Comparison of ENCODE assay signal across 8 cellular contexts in the genomic region with DNA sequence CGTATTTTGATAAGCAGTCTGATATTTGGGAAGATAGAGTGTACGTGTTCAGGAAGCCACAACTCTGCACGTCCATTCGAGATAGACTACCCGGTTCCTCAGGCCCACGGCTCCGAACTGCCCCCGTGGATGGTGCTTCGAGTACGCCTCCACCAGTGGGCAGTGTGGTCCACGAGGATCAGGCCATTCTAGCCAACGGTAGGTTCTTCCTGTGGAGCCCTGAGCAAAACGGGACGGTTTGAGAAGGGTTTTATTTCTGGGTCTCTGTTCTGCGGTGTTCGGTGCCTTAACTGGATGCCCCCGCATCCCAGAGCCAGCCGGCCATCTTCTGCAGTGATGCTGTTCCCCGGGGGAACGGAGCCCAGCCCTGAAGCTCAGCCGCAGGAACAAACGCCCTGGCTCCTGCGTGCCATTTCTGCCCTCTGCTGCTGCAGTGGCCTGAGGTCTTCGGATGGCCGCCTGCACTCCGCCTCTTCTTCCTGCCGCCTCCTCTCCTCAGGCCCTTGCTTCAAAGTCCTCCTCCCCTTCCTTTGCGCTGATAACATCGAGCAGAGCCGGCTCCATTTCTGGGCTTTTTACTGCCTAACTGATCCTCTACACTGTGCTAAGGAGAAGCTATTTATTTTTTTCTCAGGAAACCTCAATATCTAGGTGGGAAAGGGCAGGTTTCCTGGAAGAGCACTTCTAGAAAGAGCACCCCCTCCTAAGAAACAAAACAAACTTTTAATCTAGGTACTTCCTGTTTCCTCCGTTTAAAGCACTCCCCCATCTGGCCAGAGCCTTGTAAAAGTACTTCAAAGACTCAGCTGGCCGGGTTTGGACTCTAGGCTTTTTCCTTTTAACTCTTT. TPM values are rescaled to one million over a fixed set of nuclear protein-coding genes. Genes with fewer than 3 reads are reported as not detected.
A peak's percentile ranks its signal among the peaks of the same experiment; 100 is the strongest.
DNase-seq lines count a peak whose midpoint lies in the region; ATAC-seq and TF ChIP-seq lines count a peak whose summit lies in the region.

No MANE protein-coding gene starts in this region.

- peaks cover 6% of the 10 kb centered on the region for H3K27me3 Mint-ChIP-seq in activated naive CD4-positive, alpha-beta T cell treated with anti-CD3 and anti-CD28 coated beads, Interleukin-2, amount 10 ng/mL, durations not matched to agents 7 days and 5 days

- peaks cover 20% of the 10 kb centered on the region for H3K36me3 Mint-ChIP-seq in activated naive CD4-positive, alpha-beta T cell treated with anti-CD3 and anti-CD28 coated beads, Interleukin-2, amount 10 ng/mL, durations not matched to agents 7 days and 5 days

- DNase-seq in activated naive CD4-positive, alpha-beta T cell treated with anti-CD3 and anti-CD28 coated beads, Interleukin-2, amount 10 ng/mL, durations not matched to agents 7 days and 5 days = peak; percentile 38
- no peak for DNase-seq in activated naive CD4-positive, alpha-beta T cell (lab: John Stamatoyannopoulos, UW)
- DNase-seq in heart left ventricle (peak; percentile 39 to 69 (median 52)), gastrocnemius medialis (no peak), ureter (ENCODE audit: low spot score) (no peak), NCI-H345 (lab: John Stamatoyannopoulos, UW) (no peak)

- H3K36me3 ChIP-seq in heart left ventricle (no peaks in the 10 kb centered on the region), gastrocnemius medialis (no peaks in the 10 kb centered on the region)

- peaks cover 42% of the 10 kb centered on the region for H3K9me3 Mint-ChIP-seq in activated naive CD4-positive, alpha-beta T cell treated with anti-CD3 and anti-CD28 coated beads, Interleukin-2, amount 10 ng/mL, durations not matched to agents 7 days and 5 days

- H3K4me1 ChIP-seq in heart left ventricle = peaks cover 0 to 48% (median 18%) of the 10 kb centered on the region in 12 donors
- H3K4me1 ChIP-seq in gastrocnemius medialis = peaks cover 0 to 10% of the 10 kb centered on the region in 2 donors

- H3K4me3 ChIP-seq in heart left ventricle (peak overlapping the region in 10 of 12 donors; percentile 25 to 56 (median 40)), gastrocnemius medialis (peak overlapping the region; percentile 34 to 43 (median 38))

- no peak for TF ChIP-seq POLR2A in heart left ventricle (IDR thresholded peaks at IDR 0.05)
- no peak for TF ChIP-seq POLR2A in gastrocnemius medialis (IDR thresholded peaks at IDR 0.05)

- H3K27ac ChIP-seq in VCaP = peak overlapping the region; percentile 59
- peak overlapping the region; percentile 35 to 89 (median 80) for H3K27ac ChIP-seq in heart left ventricle
- peak overlapping the region; percentile 59 to 72 (median 66) for H3K27ac ChIP-seq in gastrocnemius medialis

- 0 out of 2 replicates have a peak, but pooled peaks have one; percentile 16 for TF ChIP-seq CTCF in VCaP (conservative IDR thresholded peaks at IDR 0.05)
- TF ChIP-seq CTCF in heart left ventricle (IDR thresholded peaks at IDR 0.05) = peak; percentile 21 to 62 (median 42)
- TF ChIP-seq CTCF in gastrocnemius medialis (IDR thresholded peaks at IDR 0.05 in 4 of 5, conservative IDR thresholded peaks at IDR 0.05 in 1 of 5) = peak in 2 of 5 experiments; percentile 26 to 27

- no peaks in the 10 kb centered on the region for H3K27me3 ChIP-seq in heart left ventricle
- no peaks in the 10 kb centered on the region for H3K27me3 ChIP-seq in gastrocnemius medialis

- peaks cover 49% of the 10 kb centered on the region for H3K4me1 Mint-ChIP-seq in activated naive CD4-positive, alpha-beta T cell treated with anti-CD3 and anti-CD28 coated beads, Interleukin-2, amount 10 ng/mL, durations not matched to agents 7 days and 5 days

- peak; percentile 60 to 88 (median 78) for ATAC-seq in heart left ventricle
- peak; percentile 45 to 55 for ATAC-seq in gastrocnemius medialis
- no peak for ATAC-seq in HG03354 (IDR thresholded peaks at IDR 0.05; ENCODE audit: poor library complexity, severe bottlenecking, unreplicated experiment)

- intact Hi-C loops in heart left ventricle (cut with DNase I) = loop anchor here in 7 of 10 donors (2.0 to 5.0 kb wide), 5 partner anchors 36 to 42 kb away; partner anchors contain the start of gene SLC46A3 (in 5 of the 7)
- intact Hi-C loops in gastrocnemius medialis (cut with DNase I; ENCODE audit: low total_unique reads) = no loop called here

- H3K4me3 Mint-ChIP-seq in activated naive CD4-positive, alpha-beta T cell treated with anti-CD3 and anti-CD28 coated beads, Interleukin-2, amount 10 ng/mL, durations not matched to agents 7 days and 5 days = peak overlapping the region; percentile 20

- CTCF ChIA-PET in activated naive CD4-positive, alpha-beta T cell treated with anti-CD3 and anti-CD28 coated beads, Interleukin-2, amount 10 ng/mL, durations not matched to agents 7 days and 5 days (lab: Charles Lee) = interaction anchor here (1.1 kb wide), 1 partner anchor 25 kb away, joined by 3 read pairs; no protein-coding TSS in a partner anchor

- peak overlapping the region; percentile 94 for H3K27ac Mint-ChIP-seq in activated naive CD4-positive, alpha-beta T cell treated with anti-CD3 and anti-CD28 coated beads, Interleukin-2, amount 10 ng/mL, durations not matched to agents 7 days and 5 days

- H3K9me3 ChIP-seq in heart left ventricle (peaks cover 0 to 24% (median 9%) of the 10 kb centered on the region in 12 donors), gastrocnemius medialis (peaks cover 0 to 11% (median 0%) of the 10 kb centered on the region in 3 donors)

- in situ Hi-C loops in gastrocnemius medialis (cut with MboI; ENCODE audit: low sequenced_read_pairs in 4 of 4) = no loop called here

- 55 to 63% (median 60%) methylated on average over 32 of the region's 32 CpGs for WGBS in heart left ventricle, 4 donors

RNA-seq across cellular contexts. Expression of gene SLC46A3, which starts 36.2 kb away (rescaled TPM):
- total RNA-seq in heart left ventricle = 10 to 100 TPM; 11.5 to 18.1 (median 16.2) TPM
- polyA plus RNA-seq in heart left ventricle = 10 to 100 TPM; 11.1 to 17.0 TPM
- total RNA-seq in gastrocnemius medialis = 10 to 100 TPM in 2 of 4 donors, 1 to 10 TPM in 2; 6.9 to 18.0 (median 9.8) TPM
- total RNA-seq in ureter = 12.6 TPM

Comparison
In these comparisons a context has a peak if more than half of its experiments do, and no peak if none do; other contexts are left out.
1. DNase-seq: peak in activated naive CD4-positive, alpha-beta T cell treated with anti-CD3 and anti-CD28 coated beads, Interleukin-2, amount 10 ng/mL, durations not matched to agents 7 days and 5 days (single experiment) and heart left ventricle (5 of 5); none in activated naive CD4-positive, alpha-beta T cell (0 of 4), gastrocnemius medialis (0 of 2), ureter (single experiment) and NCI-H345 (single experiment).
2. Peak in every context shown above with its lines, with median percentiles within 50 percentile points of each other: H3K27ac ChIP-seq.